26 cellular contexts compared by ENCODE assay signal in genomic region chr7:2202901-2203550, GRCh38. TPM values are rescaled to one million over a fixed set of nuclear protein-coding genes. Genes with fewer than 3 reads are reported as not detected.
DNase-seq lines count a peak whose midpoint lies in the region; ATAC-seq and TF ChIP-seq lines count a peak whose summit lies in the region.
"Had no signal": no experiment of that assay in that cellular context is flagged by ENCODE, and none has a peak within 500 bp of the region (broad histone marks: within the 10 kb centered on the region; RNA-seq: fewer than 3 reads in every experiment).

No MANE protein-coding gene starts in this region.

- peaks cover 80% of the 10 kb centered on the region for H3K36me3 ChIP-seq in BLaER1

- peaks cover 80% of the 10 kb centered on the region for H3K4me1 ChIP-seq in BLaER1
- H3K4me1 ChIP-seq: vagina had no signal

- H3K4me2 ChIP-seq in BLaER1: peak overlapping the region; percentile 86

- H3K9ac ChIP-seq in BLaER1: peak overlapping the region; percentile 55; the same call in 1 of the 2 replicates

- H3K9me3 ChIP-seq in BLaER1: no peaks in the 10 kb centered on the region
- H3K9me3 ChIP-seq: vagina had no signal

- H4K20me1 ChIP-seq in BLaER1: peaks cover 25% of the 10 kb centered on the region; the same call in 1 of the 2 replicates

- H3K36me3 Mint-ChIP-seq in CD14-positive monocyte (peaks cover 74 to 87% of the 10 kb centered on the region in 2 donors), glutamatergic neuron (ENCODE audit: unreplicated experiment) (no peaks in the 10 kb centered on the region)
- H3K36me3 Mint-ChIP-seq in activated T-helper 2 cell treated with anti-CD3 and anti-CD28 coated beads, Interferon-gamma antibody, Interleukin-2, Interleukin-4, amounts not matched to agents 10 μg/mL and 5 μg/mL and 100 μg/mL, durations not matched to agents 14 hours and 24 hours and 36 hours (ENCODE audit: low read depth): peaks cover 17% of the 10 kb centered on the region

- H3K27ac Mint-ChIP-seq in CD14-positive monocyte: peak overlapping the region in 4 of 7 donors; percentile 11 to 61 (median 42)
- H3K27ac Mint-ChIP-seq in glutamatergic neuron (ENCODE audit: unreplicated experiment): peak overlapping the region; percentile 17
- no peak overlapping the region for H3K27ac Mint-ChIP-seq in activated T-helper 2 cell treated with anti-CD3 and anti-CD28 coated beads, Interferon-gamma antibody, Interleukin-2, Interleukin-4, amounts not matched to agents 10 μg/mL and 5 μg/mL and 100 μg/mL, durations not matched to agents 14 hours and 24 hours and 36 hours
- H3K27ac Mint-ChIP-seq: activated B cell treated with CpG ODN at 0.5 μM for 24 hours; activated naive CD4-positive, alpha-beta T cell treated with anti-CD3 and anti-CD28 coated beads, Interleukin-2, amount 10 ng/mL, durations not matched to agents 7 days and 5 days had no signal

- H3K27me3 ChIP-seq in BLaER1: no peaks in the 10 kb centered on the region
- H3K27me3 ChIP-seq: vagina had no signal

- intact Hi-C loops in CD14-positive monocyte (cut with micrococcal nuclease) (no loop called here), posterior vena cava (cut with DNase I) (loop anchor here (10.0 kb wide), 2 partner anchors 528 to 618 kb away; partner anchors contain the start of gene ELFN1 (in 1 of the 2))
- intact Hi-C loops in activated T-helper 2 cell treated with anti-CD3 and anti-CD28 coated beads, Interferon-gamma antibody, Interleukin-2, Interleukin-4, amounts not matched to agents 10 μg/mL and 5 μg/mL and 100 μg/mL, durations not matched to agents 14 hours and 24 hours and 36 hours (cut with micrococcal nuclease): no loop called here

- peaks cover 0 to 2% (median 0%) of the 10 kb centered on the region in 3 donors for H3K27me3 Mint-ChIP-seq in CD14-positive monocyte (ENCODE audit: low read depth in 3 of 3)
- peaks cover 5% of the 10 kb centered on the region for H3K27me3 Mint-ChIP-seq in glutamatergic neuron (ENCODE audit: unreplicated experiment)
- no peaks in the 10 kb centered on the region for H3K27me3 Mint-ChIP-seq in activated T-helper 2 cell treated with anti-CD3 and anti-CD28 coated beads, Interferon-gamma antibody, Interleukin-2, Interleukin-4, amounts not matched to agents 10 μg/mL and 5 μg/mL and 100 μg/mL, durations not matched to agents 14 hours and 24 hours and 36 hours (ENCODE audit: low read depth)
- H3K27me3 Mint-ChIP-seq: activated B cell treated with CpG ODN at 0.5 μM for 24 hours; activated naive CD4-positive, alpha-beta T cell treated with anti-CD3 and anti-CD28 coated beads, Interleukin-2, amount 10 ng/mL, durations not matched to agents 7 days and 5 days; CD4-positive, alpha-beta memory T cell had no signal

- H3K27ac ChIP-seq in BLaER1: peak overlapping the region; percentile 67
- H3K27ac ChIP-seq: epithelial cell of prostate, vagina had no signal

- DNase-seq in CD14-positive monocyte (ENCODE audit: low spot score): no peak
- no peak for DNase-seq in glutamatergic neuron
- DNase-seq in posterior vena cava (ENCODE audit: low spot score): peak; percentile 74
- DNase-seq in NCI-H2081 treated with DMSO at 0.1 percent for 48 hours (lab: John Stamatoyannopoulos, UW): no peak
- no peak for DNase-seq in activated T-helper 2 cell treated with anti-CD3 and anti-CD28 coated beads, Interferon-gamma antibody, Interleukin-2, Interleukin-4, amounts not matched to agents 10 μg/mL and 5 μg/mL and 100 μg/mL, durations not matched to agents 14 hours and 24 hours and 36 hours (ENCODE audit: low spot score)
- DNase-seq: activated CD4-positive, alpha-beta T cell treated with anti-CD3 and anti-CD28 coated beads, Interleukin-2, amount 50 U/mL, for 48 hours; activated naive CD4-positive, alpha-beta T cell treated with anti-CD3 and anti-CD28 coated beads, Interleukin-2, amount 10 ng/mL, durations not matched to agents 7 days and 5 days; CD4-positive, alpha-beta memory T cell; cerebellar nuclear complex; DMS 273 treated with DMSO at 0.1 percent for 48 hours; GDM1; hippocampal formation; MM.1S; NCI-H1436; NCI-H526 treated with DMSO at 0.1 percent for 48 hours; occipital lobe; RPMI8226; T1000 had no signal

- H3K4me1 Mint-ChIP-seq in CD14-positive monocyte (peaks cover 9% of the 10 kb centered on the region), glutamatergic neuron (ENCODE audit: low read depth, unreplicated experiment) (peaks cover 19% of the 10 kb centered on the region)
- H3K4me1 Mint-ChIP-seq in activated T-helper 2 cell treated with anti-CD3 and anti-CD28 coated beads, Interferon-gamma antibody, Interleukin-2, Interleukin-4, amounts not matched to agents 10 μg/mL and 5 μg/mL and 100 μg/mL, durations not matched to agents 14 hours and 24 hours and 36 hours (ENCODE audit: low read depth): no peaks in the 10 kb centered on the region
- H3K4me1 Mint-ChIP-seq: activated naive CD4-positive, alpha-beta T cell treated with anti-CD3 and anti-CD28 coated beads, Interleukin-2, amount 10 ng/mL, durations not matched to agents 7 days and 5 days had no signal

- H3K4me3 ChIP-seq in BLaER1: no peak overlapping the region
- H3K4me3 ChIP-seq: K562, lung, vagina had no signal

- no peak for ATAC-seq in GM18511 (IDR thresholded peaks at IDR 0.05; ENCODE audit: unreplicated experiment)
- ATAC-seq: HCT116, K562 had no signal

- H3K9me3 Mint-ChIP-seq in CD14-positive monocyte: peaks cover 0 to 7% (median 0%) of the 10 kb centered on the region in 7 donors
- peaks cover 11% of the 10 kb centered on the region for H3K9me3 Mint-ChIP-seq in glutamatergic neuron (ENCODE audit: unreplicated experiment)
- no peaks in the 10 kb centered on the region for H3K9me3 Mint-ChIP-seq in activated T-helper 2 cell treated with anti-CD3 and anti-CD28 coated beads, Interferon-gamma antibody, Interleukin-2, Interleukin-4, amounts not matched to agents 10 μg/mL and 5 μg/mL and 100 μg/mL, durations not matched to agents 14 hours and 24 hours and 36 hours
- H3K9me3 Mint-ChIP-seq: activated B cell treated with CpG ODN at 0.5 μM for 24 hours; activated naive CD4-positive, alpha-beta T cell treated with anti-CD3 and anti-CD28 coated beads, Interleukin-2, amount 10 ng/mL, durations not matched to agents 7 days and 5 days had no signal

- H3K4me3 Mint-ChIP-seq in CD14-positive monocyte: no peak overlapping the region
- H3K4me3 Mint-ChIP-seq in glutamatergic neuron (ENCODE audit: unreplicated experiment): no peak overlapping the region
- no peak overlapping the region for H3K4me3 Mint-ChIP-seq in activated T-helper 2 cell treated with anti-CD3 and anti-CD28 coated beads, Interferon-gamma antibody, Interleukin-2, Interleukin-4, amounts not matched to agents 10 μg/mL and 5 μg/mL and 100 μg/mL, durations not matched to agents 14 hours and 24 hours and 36 hours (ENCODE audit: low read depth)
- H3K4me3 Mint-ChIP-seq: activated B cell treated with CpG ODN at 0.5 μM for 24 hours; activated naive CD4-positive, alpha-beta T cell treated with anti-CD3 and anti-CD28 coated beads, Interleukin-2, amount 10 ng/mL, durations not matched to agents 7 days and 5 days; CD4-positive, alpha-beta memory T cell had no signal

- TF ChIP-seq CTCF in CD14-positive monocyte (IDR thresholded peaks at IDR 0.05): no peak
- no peak for TF ChIP-seq CTCF in glutamatergic neuron (IDR thresholded peaks at IDR 0.05; ENCODE audit: partially characterized antibody, unreplicated experiment)

RNA-seq across cellular contexts. Expression of gene MAD1L1, which starts 29.7 kb away (rescaled TPM):
- 10 to 100 TPM; 22.0 to 33.2 TPM for polyA plus RNA-seq in CD14-positive monocyte
- total RNA-seq in glutamatergic neuron (ENCODE audit: unreplicated experiment) (57.6 TPM), posterior vena cava (10 to 100 TPM; 17.3 to 24.7 TPM)
- total RNA-seq in activated T-helper 2 cell treated with anti-CD3 and anti-CD28 coated beads, Interferon-gamma antibody, Interleukin-2, Interleukin-4, amounts not matched to agents 10 μg/mL and 5 μg/mL and 100 μg/mL, durations not matched to agents 14 hours and 24 hours and 36 hours: 52.3 and 55.0 TPM in 2 replicates

RNA-seq across cellular contexts. Expression of gene MRM2, which starts 39.0 kb away (rescaled TPM):
- 10 to 100 TPM; 26.7 to 32.5 TPM for polyA plus RNA-seq in CD14-positive monocyte
- total RNA-seq in glutamatergic neuron (ENCODE audit: unreplicated experiment) (28.1 TPM), posterior vena cava (10 to 100 TPM; 12.3 to 15.6 TPM)
- total RNA-seq in activated T-helper 2 cell treated with anti-CD3 and anti-CD28 coated beads, Interferon-gamma antibody, Interleukin-2, Interleukin-4, amounts not matched to agents 10 μg/mL and 5 μg/mL and 100 μg/mL, durations not matched to agents 14 hours and 24 hours and 36 hours: 40.0 and 40.5 TPM in 2 replicates

RNA-seq across cellular contexts. Expression of gene NUDT1, which starts 39.0 kb away (rescaled TPM):
- 10 to 100 TPM; 40.8 to 42.6 TPM for polyA plus RNA-seq in CD14-positive monocyte
- total RNA-seq in glutamatergic neuron (ENCODE audit: unreplicated experiment): 19.5 TPM
- 10 to 100 TPM; 12.4 to 18.6 TPM for total RNA-seq in posterior vena cava
- total RNA-seq in activated T-helper 2 cell treated with anti-CD3 and anti-CD28 coated beads, Interferon-gamma antibody, Interleukin-2, Interleukin-4, amounts not matched to agents 10 μg/mL and 5 μg/mL and 100 μg/mL, durations not matched to agents 14 hours and 24 hours and 36 hours: 68.3 and 69.3 TPM in 2 replicates

Comparison
In these comparisons a context has a peak if more than half of its experiments do, and no peak if none do; other contexts are left out.
1. intact Hi-C loops: an anchor here in posterior vena cava (10.0 kb wide); none called in CD14-positive monocyte and activated T-helper 2 cell treated with anti-CD3 and anti-CD28 coated beads, Interferon-gamma antibody, Interleukin-2, Interleukin-4, amounts not matched to agents 10 μg/mL and 5 μg/mL and 100 μg/mL, durations not matched to agents 14 hours and 24 hours and 36 hours.